9 cellular contexts compared by ENCODE assay signal in the genomic region with DNA sequence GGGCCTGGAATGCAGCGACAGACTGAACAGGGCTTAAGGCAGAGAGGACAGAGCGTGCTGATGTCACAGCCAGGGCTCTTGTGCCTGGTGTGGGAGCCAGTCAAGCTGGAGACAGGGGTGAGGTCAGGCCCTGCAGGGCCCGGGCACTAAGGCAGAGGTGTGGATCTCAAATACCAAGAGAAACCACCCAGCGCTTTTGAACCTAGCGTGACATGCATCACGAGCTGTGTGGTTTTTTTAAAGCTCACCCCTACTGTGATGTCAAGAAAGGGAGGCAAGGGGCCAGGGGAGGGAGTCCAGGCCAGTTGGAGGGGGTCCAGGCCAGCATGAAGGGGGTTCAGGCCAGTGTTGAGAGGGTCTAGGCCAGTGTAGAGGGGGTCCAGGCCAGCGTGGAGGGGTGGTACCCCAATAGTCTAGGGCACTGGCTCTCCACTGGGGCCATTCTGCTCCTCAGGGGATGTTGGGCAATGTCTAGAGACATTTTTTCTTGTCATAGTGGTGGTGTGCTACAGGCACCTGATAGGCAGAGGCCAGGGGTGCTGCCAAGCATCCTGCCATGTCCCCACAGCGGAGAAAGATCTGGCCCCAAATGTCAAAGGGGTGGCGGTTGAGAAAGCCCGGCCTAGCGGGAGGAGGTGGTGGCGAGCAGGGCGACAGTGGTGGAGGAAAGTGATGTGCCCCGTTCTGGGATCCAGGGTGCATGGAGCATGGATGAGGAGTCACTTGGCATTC. TPM values are rescaled to one million over a fixed set of nuclear protein-coding genes. Genes with fewer than 3 reads are reported as not detected.
DNase-seq lines count a peak whose midpoint lies in the region; ATAC-seq lines count a peak whose summit lies in the region.
"Had no signal": no experiment of that assay in that cellular context is flagged by ENCODE, and none has a peak within 500 bp of the region (broad histone marks: within the 10 kb centered on the region; RNA-seq: fewer than 3 reads in every experiment).

No MANE protein-coding gene starts in this region.

- intact Hi-C loops in Right ventricle myocardium superior (cut with DNase I), result no loop called here

- peak overlapping the region; percentile 11 to 27 for H3K4me3 Mint-ChIP-seq in stimulated activated naive B cell treated with anti-CD40 and anti-IgM and Interleukin-4, amounts not matched to agents 10 μg/mL and 1 μg/mL and 100 μg/mL, for 72 hours

- H3K4me1 Mint-ChIP-seq in stimulated activated naive B cell treated with anti-CD40 and anti-IgM and Interleukin-4, amounts not matched to agents 10 μg/mL and 1 μg/mL and 100 μg/mL, for 72 hours, result peaks cover 48 to 78% of the 10 kb centered on the region in 2 donors

- DNase-seq in activated gamma-delta T cell treated with Interleukin-2 at 50 U/mL for 16 hours (peak; percentile 33), activated gamma-delta T cell (lab: John Stamatoyannopoulos, UW) (no peak), SW480 (ENCODE audit: low spot score) (peak; percentile 86), Right ventricle myocardium superior (peak; percentile 52), cortex of kidney (lab: John Stamatoyannopoulos, UW) (no peak)
- peak; percentile 41 for DNase-seq in stimulated activated naive B cell treated with anti-CD40 and anti-IgM and Interleukin-4, amounts not matched to agents 10 μg/mL and 1 μg/mL and 100 μg/mL, for 72 hours
- DNase-seq: WERI-Rb-1 had no signal

- no peaks in the 10 kb centered on the region for H3K27me3 Mint-ChIP-seq in stimulated activated naive B cell treated with anti-CD40 and anti-IgM and Interleukin-4, amounts not matched to agents 10 μg/mL and 1 μg/mL and 100 μg/mL, for 72 hours

- H3K36me3 Mint-ChIP-seq in stimulated activated naive B cell treated with anti-CD40 and anti-IgM and Interleukin-4, amounts not matched to agents 10 μg/mL and 1 μg/mL and 100 μg/mL, for 72 hours, result peaks cover 0 to 5% of the 10 kb centered on the region in 2 donors

- ATAC-seq in Right ventricle myocardium superior (ENCODE audit: poor library complexity) (peak; percentile 65), HG03521 (IDR thresholded peaks at IDR 0.05; ENCODE audit: unreplicated experiment) (no peak), HG02852 (IDR thresholded peaks at IDR 0.05; ENCODE audit: unreplicated experiment) (no peak)
- peak; percentile 57 for ATAC-seq in stimulated activated naive B cell treated with anti-CD40 and anti-IgM and Interleukin-4, amounts not matched to agents 10 μg/mL and 1 μg/mL and 100 μg/mL, for 72 hours (replicated peaks)

- H3K27ac Mint-ChIP-seq in stimulated activated naive B cell treated with anti-CD40 and anti-IgM and Interleukin-4, amounts not matched to agents 10 μg/mL and 1 μg/mL and 100 μg/mL, for 72 hours, result peak overlapping the region; percentile 72

- H3K9me3 Mint-ChIP-seq in stimulated activated naive B cell treated with anti-CD40 and anti-IgM and Interleukin-4, amounts not matched to agents 10 μg/mL and 1 μg/mL and 100 μg/mL, for 72 hours, result peaks cover 0 to 5% of the 10 kb centered on the region in 2 donors

RNA-seq across cellular contexts. Expression of gene RBM38, which starts 42.6 kb away (rescaled TPM):
- total RNA-seq in Right ventricle myocardium superior, result 91.5 TPM

Comparison
In these comparisons a context has a peak if more than half of its experiments do, and no peak if none do; other contexts are left out.
1. DNase-seq: peak in activated gamma-delta T cell treated with Interleukin-2 at 50 U/mL for 16 hours (single experiment), SW480 (single experiment), Right ventricle myocardium superior (single experiment) and stimulated activated naive B cell treated with anti-CD40 and anti-IgM and Interleukin-4, amounts not matched to agents 10 μg/mL and 1 μg/mL and 100 μg/mL, for 72 hours (single experiment); none in activated gamma-delta T cell (single experiment) and cortex of kidney (single experiment).
2. ATAC-seq: peak in Right ventricle myocardium superior (single experiment) and stimulated activated naive B cell treated with anti-CD40 and anti-IgM and Interleukin-4, amounts not matched to agents 10 μg/mL and 1 μg/mL and 100 μg/mL, for 72 hours (2 of 2); none in HG03521 (single experiment) and HG02852 (single experiment).